ENCODE assay signal across 7 cellular contexts in the genomic region with DNA sequence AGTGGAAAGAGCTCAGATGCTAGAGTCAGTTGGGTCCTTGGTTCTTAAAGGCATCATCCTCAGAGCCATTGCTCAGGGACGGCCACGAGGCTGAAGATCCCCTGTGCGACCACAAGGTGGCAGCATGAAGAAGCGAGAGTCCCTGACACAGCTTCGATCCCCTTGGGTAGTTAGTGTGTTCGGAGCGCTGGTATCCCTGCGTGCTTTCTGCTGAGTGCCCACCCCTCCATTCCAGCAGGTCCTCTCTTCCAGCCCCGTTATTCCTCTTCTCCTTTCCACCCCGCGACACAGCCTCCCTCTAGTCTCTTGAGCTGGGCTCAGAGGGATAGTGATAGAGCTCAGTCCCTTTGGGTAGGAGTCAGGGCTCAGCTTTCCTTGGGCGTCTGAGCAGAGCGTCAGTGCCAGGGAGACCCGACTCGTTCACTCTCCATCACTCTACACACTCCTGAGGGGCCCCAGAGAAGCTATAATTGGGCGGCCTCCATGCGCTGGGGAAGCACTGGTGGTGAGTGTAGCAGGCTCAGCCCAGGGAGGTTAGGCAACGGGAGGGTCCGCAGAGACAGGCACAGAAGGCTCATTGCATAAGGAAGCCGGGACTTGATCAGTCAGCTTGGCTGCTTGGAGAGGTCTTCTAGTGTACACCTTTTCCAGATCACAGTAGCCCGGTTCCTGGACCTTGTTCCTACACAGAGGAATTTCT. TPM values are rescaled to one million over a fixed set of nuclear protein-coding genes. Genes with fewer than 3 reads are reported as not detected.
DNase-seq lines count a peak whose midpoint lies in the region; ATAC-seq and TF ChIP-seq lines count a peak whose summit lies in the region.

A gene with protein sequence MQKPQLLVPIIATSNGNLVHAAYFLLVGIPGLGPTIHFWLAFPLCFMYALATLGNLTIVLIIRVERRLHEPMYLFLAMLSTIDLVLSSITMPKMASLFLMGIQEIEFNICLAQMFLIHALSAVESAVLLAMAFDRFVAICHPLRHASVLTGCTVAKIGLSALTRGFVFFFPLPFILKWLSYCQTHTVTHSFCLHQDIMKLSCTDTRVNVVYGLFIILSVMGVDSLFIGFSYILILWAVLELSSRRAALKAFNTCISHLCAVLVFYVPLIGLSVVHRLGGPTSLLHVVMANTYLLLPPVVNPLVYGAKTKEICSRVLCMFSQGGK (plus strand): TSS at position 516 of the 700 bp plus-strand sequence. CDS start 2,314 bp downstream, outside the sequence.

- peaks cover 0 to 12% (median 3%) of the 10 kb centered on the region in 4 donors for H3K4me1 ChIP-seq in sigmoid colon

- no peak within 1 kb of the TSS for H3K27ac Mint-ChIP-seq in T-cell

- no peaks in the 10 kb centered on the region for H3K36me3 Mint-ChIP-seq in T-cell

- H3K27ac ChIP-seq in sigmoid colon, result no peak within 1 kb of the TSS

- peak; percentile 62 to 90 (median 85) for TF ChIP-seq CTCF in sigmoid colon (IDR thresholded peaks at IDR 0.05)

- TF ChIP-seq EP300 in sigmoid colon (IDR thresholded peaks at IDR 0.05), result no peak

- ATAC-seq in GM18499 (IDR thresholded peaks at IDR 0.05; ENCODE audit: insufficient read depth, unreplicated experiment), result peak; percentile 85
- ATAC-seq in HG02798 (IDR thresholded peaks at IDR 0.05; ENCODE audit: poor library complexity, unreplicated experiment), result peak; percentile 96
- peak; percentile 81 to 86 (median 86) for ATAC-seq in T-cell (replicated peaks in 1 of 4)

- H3K4me1 Mint-ChIP-seq in T-cell, result no peaks in the 10 kb centered on the region

- 32 to 36% methylated on average over 21 of the region's 21 CpGs for WGBS in sigmoid colon, 2 donors

- peak within 1 kb of the TSS in 2 of 4 donors; percentile 35 for H3K4me3 ChIP-seq in sigmoid colon

- peak; percentile 20 for DNase-seq in NCI-H128 (lab: John Stamatoyannopoulos, UW; ENCODE audit: unreplicated experiment)
- DNase-seq in T-cell, result peak; percentile 23 to 67 (median 54)
- peak in 53 of 58 donors; percentile 2 to 72 (median 32) for DNase-seq in anterior cingulate cortex (lab: John Stamatoyannopoulos, UW)
- peak; percentile 20 to 41 for DNase-seq in hippocampal formation (lab: John Stamatoyannopoulos, UW)
- peak; percentile 80 for DNase-seq in sigmoid colon

- no peaks in the 10 kb centered on the region for H3K9me3 Mint-ChIP-seq in T-cell

- TF ChIP-seq POLR2A in sigmoid colon (IDR thresholded peaks at IDR 0.05), result no peak

- CTCF ChIA-PET in T-cell (lab: Charles Lee), result interaction anchor here (0.6 to 2.4 kb wide), 10 partner anchors 8 to 1259 kb away, joined by 3 to 13 read pairs (median 4); no protein-coding TSS in a partner anchor

- H3K4me3 Mint-ChIP-seq in T-cell, result no peak within 1 kb of the TSS

- no peaks in the 10 kb centered on the region for H3K9me3 ChIP-seq in sigmoid colon

- no peaks in the 10 kb centered on the region for H3K36me3 ChIP-seq in sigmoid colon

- H3K27me3 Mint-ChIP-seq in T-cell, result peaks cover 2 to 12% of the 10 kb centered on the region in 2 donors

- POLR2A ChIA-PET in T-cell (lab: Charles Lee), result interaction anchor here (0.6 to 1.0 kb wide), 2 partner anchors 56 to 449 kb away, joined by 3 to 5 read pairs; no protein-coding TSS in a partner anchor

- intact Hi-C loops in sigmoid colon (cut with DNase I), result loop anchor here (1.0 to 5.0 kb wide), 2 partner anchors 189 to 370 kb away; no protein-coding TSS in a partner anchor

- H3K27me3 ChIP-seq in sigmoid colon, result no peaks in the 10 kb centered on the region

RNA-seq across cellular contexts. Expression of the gene that starts here (rescaled TPM):
- not detected for total RNA-seq in T-cell
- not detected for total RNA-seq in sigmoid colon
- polyA plus RNA-seq in sigmoid colon, result not detected

Comparison
In these comparisons a context has a peak if more than half of its experiments do, and no peak if none do; other contexts are left out.
1. Peak in DNase-seq and ATAC-seq in T-cell; RNA of the gene not detected or under 1 TPM.
2. Peak in DNase-seq in sigmoid colon; RNA of the gene not detected or under 1 TPM.
3. DNase-seq: peak in every context shown above with its lines; median percentile 80 in sigmoid colon; 54 in T-cell; 32 in anterior cingulate cortex; 30 in hippocampal formation; 20 in NCI-H128.